ENCODE assay signal across 8 cellular contexts in the genomic region with DNA sequence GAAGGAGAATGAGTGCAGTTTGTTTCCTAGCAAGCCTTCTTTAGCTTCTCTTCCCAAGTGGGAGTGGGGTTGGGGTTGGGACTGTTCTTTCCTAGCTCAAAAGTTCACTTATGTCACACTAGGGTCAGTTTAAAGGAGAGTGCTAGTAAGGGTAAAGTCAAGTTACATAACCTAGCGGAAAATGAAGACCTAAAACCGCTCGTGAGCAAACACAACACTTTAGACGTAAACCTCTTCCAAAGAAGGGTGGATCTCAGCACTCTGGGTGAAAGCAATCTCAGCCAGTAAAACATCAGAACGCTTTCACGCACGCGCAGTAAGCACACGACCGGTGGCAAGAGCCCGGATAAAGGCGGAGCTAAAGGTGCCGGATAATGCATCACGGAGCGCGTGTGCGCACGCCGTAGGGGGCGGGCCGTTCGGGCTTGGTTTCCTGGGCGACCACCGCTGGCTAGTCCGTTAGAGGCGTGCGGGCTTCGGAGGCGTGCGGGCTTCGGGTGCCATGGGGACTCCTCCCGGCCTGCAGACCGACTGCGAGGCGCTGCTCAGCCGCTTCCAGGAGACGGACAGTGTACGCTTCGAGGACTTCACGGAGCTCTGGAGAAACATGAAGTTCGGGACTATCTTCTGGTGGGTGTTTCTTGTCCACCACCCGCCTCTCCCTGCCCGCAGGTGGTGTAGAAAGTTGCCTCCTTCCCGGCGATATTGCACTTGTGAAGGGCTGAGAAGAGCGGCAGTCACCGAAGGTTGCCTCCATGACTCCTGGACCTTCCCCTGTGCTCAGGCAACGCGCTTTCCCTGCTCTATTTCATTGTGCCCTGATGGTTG. TPM values are rescaled to one million over a fixed set of nuclear protein-coding genes. Genes with fewer than 3 reads are reported as not detected.
A peak's percentile ranks its signal among the peaks of the same experiment; 100 is the strongest.
DNase-seq lines count a peak whose midpoint lies in the region; ATAC-seq and TF ChIP-seq lines count a peak whose summit lies in the region.

Gene SNAPC1 (plus strand): TSS at position 462 of the 828 bp plus-strand sequence. CDS start 41 bp downstream, at position 503.

- intact Hi-C loops in left ventricle myocardium superior (cut with micrococcal nuclease): no loop called here

- peak within 1 kb of the TSS; percentile 98 for H3K27ac Mint-ChIP-seq in progenitor cell of endocrine pancreas

- DNase-seq in NCI-H187 (lab: John Stamatoyannopoulos, UW): peak; percentile 97 to 99
- peak; percentile 90 to 99 (median 97) for DNase-seq in T-helper 2 cell
- peak; percentile 49 to 97 (median 93) for DNase-seq in anterior cingulate cortex (lab: John Stamatoyannopoulos, UW)
- DNase-seq in left ventricle myocardium superior: peak; percentile 99
- peak; percentile 92 for DNase-seq in progenitor cell of endocrine pancreas (ENCODE audit: low spot score, unreplicated experiment)
- DNase-seq in ureter (ENCODE audit: low spot score): peak; percentile 97

- TF ChIP-seq CTCF in progenitor cell of endocrine pancreas (IDR thresholded peaks at IDR 0.05; ENCODE audit: unreplicated experiment): no peak

- peak within 1 kb of the TSS; percentile 99 for H3K4me3 Mint-ChIP-seq in progenitor cell of endocrine pancreas (ENCODE audit: low read depth)

- H3K36me3 Mint-ChIP-seq in progenitor cell of endocrine pancreas (ENCODE audit: insufficient read depth): no peaks in the 10 kb centered on the region

- peaks cover 33% of the 10 kb centered on the region for H3K4me1 Mint-ChIP-seq in progenitor cell of endocrine pancreas (ENCODE audit: low read depth)

- no peaks in the 10 kb centered on the region for H3K9me3 Mint-ChIP-seq in progenitor cell of endocrine pancreas (ENCODE audit: low read depth)

- H3K27me3 Mint-ChIP-seq in progenitor cell of endocrine pancreas: no peaks in the 10 kb centered on the region

- ATAC-seq in GM18502 (IDR thresholded peaks at IDR 0.05; ENCODE audit: poor library complexity, unreplicated experiment): peak; percentile 99
- ATAC-seq in HG02943 (IDR thresholded peaks at IDR 0.05; ENCODE audit: low read depth, unreplicated experiment): peak; percentile 95
- ATAC-seq in left ventricle myocardium superior: peak; percentile 99

RNA-seq across cellular contexts. Expression of gene SNAPC1, which starts in this region (rescaled TPM):
- total RNA-seq in left ventricle myocardium superior (14.5 TPM), progenitor cell of endocrine pancreas (4.9 and 5.2 TPM in 2 replicates), ureter (8.9 TPM)

Comparison
In these comparisons a context has a peak if more than half of its experiments do, and no peak if none do; other contexts are left out.
1. Peak in every context shown above with its lines: DNase-seq and ATAC-seq.